Comparison of ENCODE assay signal across 8 cellular contexts in genomic region chr12:50401383-50402155, GRCh38. TPM values are rescaled to one million over a fixed set of nuclear protein-coding genes. Genes with fewer than 3 reads are reported as not detected.
DNase-seq lines count a peak whose midpoint lies in the region; ATAC-seq lines count a peak whose summit lies in the region.

No MANE protein-coding gene starts in this region.

- H3K4me3 ChIP-seq in skeletal muscle tissue (ENCODE audit: low read length in 3 of 3) = peak overlapping the region; percentile 92 to 96 (median 93)

- H3K4me1 ChIP-seq in skeletal muscle tissue (ENCODE audit: control insufficient read depth in 3 of 3, insufficient read depth in 3 of 3, low read length in 3 of 3) = peaks cover 2 to 13% (median 12%) of the 10 kb centered on the region in 3 donors

- H3K9ac ChIP-seq in skeletal muscle tissue (ENCODE audit: low read depth in 1 of 3, low read length in 3 of 3) = peak overlapping the region; percentile 92 to 96 (median 93)

- peak overlapping the region; percentile 99 for H3K4me3 Mint-ChIP-seq in stimulated activated naive CD8-positive, alpha-beta T cell treated with anti-CD3 and anti-CD28 coated beads, Interleukin-15, Interleukin-2, amounts not matched to agents 100 ng/mL and 50 ng/mL, for 24 hours
- peak overlapping the region; percentile 93 to 100 (median 95) for H3K4me3 Mint-ChIP-seq in immature natural killer cell

- H3K27me3 Mint-ChIP-seq in stimulated activated naive CD8-positive, alpha-beta T cell treated with anti-CD3 and anti-CD28 coated beads, Interleukin-15, Interleukin-2, amounts not matched to agents 100 ng/mL and 50 ng/mL, for 24 hours = peaks cover under 1% of the 10 kb centered on the region
- peaks cover 5 to 9% (median 6%) of the 10 kb centered on the region in 3 donors for H3K27me3 Mint-ChIP-seq in immature natural killer cell (ENCODE audit: low read depth in 3 of 3)

- H3K9me3 ChIP-seq in skeletal muscle tissue (ENCODE audit: control insufficient read depth in 3 of 3, low read length in 3 of 3) = no peaks in the 10 kb centered on the region

- peak overlapping the region; percentile 99 for H3K27ac Mint-ChIP-seq in stimulated activated naive CD8-positive, alpha-beta T cell treated with anti-CD3 and anti-CD28 coated beads, Interleukin-15, Interleukin-2, amounts not matched to agents 100 ng/mL and 50 ng/mL, for 24 hours
- peak overlapping the region; percentile 88 to 97 (median 94) for H3K27ac Mint-ChIP-seq in immature natural killer cell

- ATAC-seq in stimulated activated naive CD8-positive, alpha-beta T cell treated with anti-CD3 and anti-CD28 coated beads, Interleukin-15, Interleukin-2, amounts not matched to agents 100 U/mL and 50 U/mL, for 24 hours = no peak
- ATAC-seq in GM21528 (IDR thresholded peaks at IDR 0.05; ENCODE audit: low FRiP score, unreplicated experiment) = no peak

- peaks cover 33% of the 10 kb centered on the region for H3K4me1 Mint-ChIP-seq in stimulated activated naive CD8-positive, alpha-beta T cell treated with anti-CD3 and anti-CD28 coated beads, Interleukin-15, Interleukin-2, amounts not matched to agents 100 ng/mL and 50 ng/mL, for 24 hours (ENCODE audit: low read depth)
- H3K4me1 Mint-ChIP-seq in immature natural killer cell = peaks cover 31 to 38% of the 10 kb centered on the region in 2 donors

- H3K36me3 Mint-ChIP-seq in stimulated activated naive CD8-positive, alpha-beta T cell treated with anti-CD3 and anti-CD28 coated beads, Interleukin-15, Interleukin-2, amounts not matched to agents 100 ng/mL and 50 ng/mL, for 24 hours (ENCODE audit: low read depth) = peaks cover 28% of the 10 kb centered on the region
- no peaks in the 10 kb centered on the region for H3K36me3 Mint-ChIP-seq in immature natural killer cell

- H3K27me3 ChIP-seq in skeletal muscle tissue (ENCODE audit: control insufficient read depth in 3 of 3, insufficient read depth in 3 of 3, low read length in 3 of 3) = no peaks in the 10 kb centered on the region

- no peak for DNase-seq in stimulated activated naive CD8-positive, alpha-beta T cell treated with anti-CD3 and anti-CD28 coated beads, Interleukin-15, Interleukin-2, amounts not matched to agents 100 U/mL and 50 U/mL, for 24 hours
- DNase-seq in NAMALWA (ENCODE audit: low spot score) = peak; percentile 41
- DNase-seq in brain pericyte (ENCODE audit: low read depth, low spot score) = peak; percentile 12
- no peak for DNase-seq in immature natural killer cell
- no peak for DNase-seq in cerebellum (ENCODE audit: low spot score)

- peak overlapping the region; percentile 95 for H3K27ac ChIP-seq in skeletal muscle tissue (ENCODE audit: low read depth, low read length)

- no peaks in the 10 kb centered on the region for H3K9me3 Mint-ChIP-seq in stimulated activated naive CD8-positive, alpha-beta T cell treated with anti-CD3 and anti-CD28 coated beads, Interleukin-15, Interleukin-2, amounts not matched to agents 100 ng/mL and 50 ng/mL, for 24 hours
- no peaks in the 10 kb centered on the region for H3K9me3 Mint-ChIP-seq in immature natural killer cell

- H3K36me3 ChIP-seq in skeletal muscle tissue (ENCODE audit: control insufficient read depth in 3 of 3, insufficient read depth in 3 of 3, low read length in 3 of 3) = no peaks in the 10 kb centered on the region

RNA-seq across cellular contexts. Expression of gene LARP4, which starts 0.9 kb away (rescaled TPM):
- polyA plus RNA-seq in immature natural killer cell = 10 to 100 TPM; 11.2 to 18.2 (median 11.2) TPM
- 37.6 TPM for total RNA-seq in skeletal muscle tissue
- total RNA-seq in cerebellum = 45.8 TPM

RNA-seq across cellular contexts. Expression of gene FAM186A, which starts 5.2 kb away (rescaled TPM):
- not detected for polyA plus RNA-seq in immature natural killer cell
- total RNA-seq in skeletal muscle tissue (not detected), cerebellum (not detected)

Comparison
In these comparisons a context has a peak if more than half of its experiments do, and no peak if none do; other contexts are left out.
1. DNase-seq: peak in NAMALWA (single experiment) and brain pericyte (single experiment); none in stimulated activated naive CD8-positive, alpha-beta T cell treated with anti-CD3 and anti-CD28 coated beads, Interleukin-15, Interleukin-2, amounts not matched to agents 100 U/mL and 50 U/mL, for 24 hours (single experiment), immature natural killer cell (0 of 3) and cerebellum (single experiment).